In genomic region chrX:111244238-111244750, GRCh38 we compare ENCODE assay signal across 8 cellular contexts. TPM values are rescaled to one million over a fixed set of nuclear protein-coding genes. Genes with fewer than 3 reads are reported as not detected.
DNase-seq lines count a peak whose midpoint lies in the region; ATAC-seq and TF ChIP-seq lines count a peak whose summit lies in the region.

No MANE protein-coding gene starts in this region.

- no peak overlapping the region for H3K4me2 ChIP-seq in Karpas-422 (ENCODE audit: low read depth, low read length, poor library complexity, severe bottlenecking)
- no peak overlapping the region for H3K4me2 ChIP-seq in mesendoderm (ENCODE audit: low read length)

- no peak overlapping the region for H4K5ac ChIP-seq in mesendoderm (ENCODE audit: low read length)

- no peak overlapping the region for H3K56ac ChIP-seq in mesendoderm (ENCODE audit: low read length)

- no peak overlapping the region for H2AK5ac ChIP-seq in mesendoderm (ENCODE audit: low read length)

- no peak overlapping the region for H2BK15ac ChIP-seq in mesendoderm (replicated peaks; ENCODE audit: low read depth)

- H2BK120ac ChIP-seq in mesendoderm (ENCODE audit: low read depth, low read length), result no peak overlapping the region

- no peaks in the 10 kb centered on the region for H3K79me1 ChIP-seq in mesendoderm (ENCODE audit: low read length)

- H4K8ac ChIP-seq in mesendoderm (ENCODE audit: low read depth, low read length), result no peak overlapping the region

- H4K20me1 ChIP-seq in Karpas-422 (ENCODE audit: insufficient read depth, low read depth, low read length), result no peaks in the 10 kb centered on the region

- H3K23ac ChIP-seq in mesendoderm (ENCODE audit: low read length), result no peak overlapping the region

- DNase-seq in DMS114 treated with DMSO at 0.1 percent for 48 hours (lab: John Stamatoyannopoulos, UW; ENCODE audit: unreplicated experiment) (peak; percentile 5), Karpas-422 (peak; percentile 62), astrocyte of the spinal cord (ENCODE audit: low read depth, low spot score) (peak; percentile 14), mesendoderm (peak; percentile 10), C1 segment of cervical spinal cord (lab: John Stamatoyannopoulos, UW) (no peak), sciatic nerve (ENCODE audit: low spot score) (no peak), substantia nigra (lab: John Stamatoyannopoulos, UW) (no peak)

- H3K4ac ChIP-seq in mesendoderm (ENCODE audit: low read depth, low read length), result no peak overlapping the region

- in situ Hi-C loops in astrocyte of the spinal cord (cut with HindIII; ENCODE audit: low sequenced_read_pairs), result no loop called here

- H3K27me3 ChIP-seq in Karpas-422 (ENCODE audit: low read length) (no peaks in the 10 kb centered on the region), mesendoderm (ENCODE audit: insufficient read depth, low read length, poor library complexity) (no peaks in the 10 kb centered on the region)

- intact Hi-C loops in sciatic nerve (cut with DNase I), result no loop called here

- no peaks in the 10 kb centered on the region for H3K9me2 ChIP-seq in Karpas-422 (replicated peaks; ENCODE audit: insufficient read depth, low read length)

- H3K9ac ChIP-seq in Karpas-422 (ENCODE audit: low read length), result no peak overlapping the region
- H3K9ac ChIP-seq in mesendoderm (ENCODE audit: low read length), result no peak overlapping the region

- no peak overlapping the region for H2BK5ac ChIP-seq in mesendoderm (ENCODE audit: low read length)

- H3K4me1 ChIP-seq in Karpas-422 (ENCODE audit: low read length) (no peaks in the 10 kb centered on the region), mesendoderm (ENCODE audit: control insufficient read depth, low read depth, low read length) (no peaks in the 10 kb centered on the region)

- H3K79me2 ChIP-seq in Karpas-422 (ENCODE audit: low read length) (no peaks in the 10 kb centered on the region), mesendoderm (ENCODE audit: control insufficient read depth, insufficient read depth, low read length) (no peaks in the 10 kb centered on the region)

- WGBS in mesendoderm (ENCODE audit: extremely low coverage, insufficient coverage, low lambda C conversion rate), result no CpG with 5 or more reads among the region's 2 CpGs

- no peak overlapping the region for H3K27ac ChIP-seq in Karpas-422 (ENCODE audit: low read length)
- H3K27ac ChIP-seq in mesendoderm (ENCODE audit: low read depth, low read length), result no peak overlapping the region
- no peak overlapping the region for H3K27ac ChIP-seq in substantia nigra (ENCODE audit: low read depth, low read length, poor library complexity, severe bottlenecking)

- no peak overlapping the region for H2AFZ ChIP-seq in Karpas-422 (ENCODE audit: low read length)

- TF ChIP-seq CTCF in astrocyte of the spinal cord (IDR thresholded peaks at IDR 0.05; ENCODE audit: low read depth, low read length), result peak; percentile 51

- H3K4me3 ChIP-seq in Karpas-422 (ENCODE audit: low read length) (no peak overlapping the region), astrocyte of the spinal cord (ENCODE audit: low read depth, low read length) (no peak overlapping the region), mesendoderm (ENCODE audit: low read length) (no peak overlapping the region)

- no peaks in the 10 kb centered on the region for H3K36me3 ChIP-seq in Karpas-422 (ENCODE audit: insufficient read depth, low read length)
- no peaks in the 10 kb centered on the region for H3K36me3 ChIP-seq in mesendoderm (ENCODE audit: control insufficient read depth, insufficient read depth, low read length)

- H3K18ac ChIP-seq in mesendoderm (ENCODE audit: low read length), result no peak overlapping the region

- H3K9me3 ChIP-seq in Karpas-422 (ENCODE audit: low read length), result no peaks in the 10 kb centered on the region

- ATAC-seq in GM21447 (IDR thresholded peaks at IDR 0.05; ENCODE audit: unreplicated experiment) (no peak), sciatic nerve (no peak)

RNA-seq across cellular contexts. Expression of gene CAPN6, which starts 26.0 kb away (rescaled TPM):
- total RNA-seq in Karpas-422 (2014; rRNA removed; shearing (Covaris generic); ENCODE audit: low replicate concordance), result not detected in 2 replicates
- polyA plus RNA-seq in mesendoderm (2013, experiment 1 of 2), result 9.0 TPM
- polyA plus RNA-seq in mesendoderm (2013, experiment 2 of 2), result 9.8 TPM
- 7.1 TPM for total RNA-seq in sciatic nerve

Comparison
In these comparisons a context has a peak if more than half of its experiments do, and no peak if none do; other contexts are left out.
1. DNase-seq: peak in DMS114 treated with DMSO at 0.1 percent for 48 hours (single experiment), Karpas-422 (single experiment), astrocyte of the spinal cord (single experiment) and mesendoderm (single experiment); none in C1 segment of cervical spinal cord (0 of 14), sciatic nerve (single experiment) and substantia nigra (0 of 49).